ENCODE assay signal across 12 cellular contexts in genomic region chr11:47607380-47607779, GRCh38. TPM values are rescaled to one million over a fixed set of nuclear protein-coding genes. Genes with fewer than 3 reads are reported as not detected.
DNase-seq lines count a peak whose midpoint lies in the region; ATAC-seq and TF ChIP-seq lines count a peak whose summit lies in the region.
"Had no signal": no experiment of that assay in that cellular context is flagged by ENCODE, and none has a peak within 500 bp of the region (broad histone marks: within the 10 kb centered on the region; RNA-seq: fewer than 3 reads in every experiment).

No MANE protein-coding gene starts in this region.

- H3K4me3 ChIP-seq in left lung = no peak overlapping the region
- H3K4me3 ChIP-seq in uterus = no peak overlapping the region
- H3K4me3 ChIP-seq: esophagus squamous epithelium had no signal

- intact Hi-C loops in left lung (cut with DNase I) = no loop called here
- intact Hi-C loops in uterus (cut with DNase I; ENCODE audit: low total_unique reads) = no loop called here

- peak; percentile 54 for DNase-seq in DMS 273 (lab: John Stamatoyannopoulos, UW; ENCODE audit: unreplicated experiment)
- DNase-seq in DMS 273 treated with DMSO at 0.1 percent for 48 hours (lab: John Stamatoyannopoulos, UW) = no peak
- peak; percentile 56 for DNase-seq in cerebellum (ENCODE audit: low spot score)
- no peak for DNase-seq in left lung
- DNase-seq in uterus = peak; percentile 69 to 72
- no peak for DNase-seq in stimulated activated CD4-positive, alpha-beta T cell treated with anti-CD3 and anti-CD28 coated beads, Interleukin-1b, Interleukin-23, amount 100 ng/mL, for 48 hours
- DNase-seq in foreskin keratinocyte = no peak
- DNase-seq: activated effector memory CD4-positive, alpha-beta T cell treated with anti-CD3 and anti-CD28 coated beads, Interleukin-2, amount 50 U/mL, for 16 hours; esophagus squamous epithelium; WERI-Rb-1 had no signal

- H3K27ac ChIP-seq in left lung = no peak overlapping the region
- H3K27ac ChIP-seq in uterus = peak overlapping the region in 1 of 2 donors; percentile 22
- H3K27ac ChIP-seq in foreskin keratinocyte = no peak overlapping the region
- H3K27ac ChIP-seq: 22Rv1, esophagus squamous epithelium, WERI-Rb-1 had no signal

- H3K36me3 ChIP-seq in left lung (no peaks in the 10 kb centered on the region), uterus (no peaks in the 10 kb centered on the region)

- H3K9me3 ChIP-seq in left lung (no peaks in the 10 kb centered on the region), uterus (no peaks in the 10 kb centered on the region)
- H3K9me3 ChIP-seq: esophagus squamous epithelium had no signal

- H3K27me3 ChIP-seq in left lung = no peaks in the 10 kb centered on the region
- H3K27me3 ChIP-seq in uterus = no peaks in the 10 kb centered on the region
- H3K27me3 ChIP-seq in foreskin keratinocyte = no peaks in the 10 kb centered on the region
- H3K27me3 ChIP-seq: esophagus squamous epithelium had no signal

- peak; percentile 81 for ATAC-seq in left lung
- no peak for ATAC-seq in GM19397 (IDR thresholded peaks at IDR 0.05; ENCODE audit: unreplicated experiment)
- no peak for ATAC-seq in foreskin keratinocyte

- TF ChIP-seq CTCF in left lung (IDR thresholded peaks at IDR 0.05) (no peak), uterus (IDR thresholded peaks at IDR 0.05) (no peak), foreskin keratinocyte (conservative IDR thresholded peaks at IDR 0.05) (no peak)

- TF ChIP-seq POLR2A in uterus (IDR thresholded peaks at IDR 0.05) = no peak

- H3K4me1 ChIP-seq in left lung (no peaks in the 10 kb centered on the region), uterus (no peaks in the 10 kb centered on the region), foreskin keratinocyte (no peaks in the 10 kb centered on the region)
- H3K4me1 ChIP-seq: esophagus squamous epithelium had no signal

RNA-seq across cellular contexts. Expression of gene C1QTNF4, which starts 13.2 kb away (rescaled TPM):
- 17.7 TPM for total RNA-seq in cerebellum
- 1 to 10 TPM in 1 of 2 donors, under 1 TPM in 1; 0.21 to 1.3 TPM for total RNA-seq in left lung
- total RNA-seq in uterus = 10 to 100 TPM in 3 of 4 donors, 1 to 10 TPM in 1; 5.0 to 15.4 (median 14.8) TPM
- 0.14 and 0.31 TPM in 2 replicates for total RNA-seq in foreskin keratinocyte
- polyA plus RNA-seq in foreskin keratinocyte = 0.27 and 0.37 TPM in 2 replicates

RNA-seq across cellular contexts. Expression of gene FAM180B, which starts 20.9 kb away (rescaled TPM):
- total RNA-seq in cerebellum (not detected), left lung (not detected), uterus (under 1 TPM in 2 of 4 donors, not detected in 2; 0.21 to 0.30 TPM), foreskin keratinocyte (not detected in 2 replicates)
- not detected in 2 replicates for polyA plus RNA-seq in foreskin keratinocyte
- total RNA-seq: esophagus squamous epithelium had no signal

RNA-seq across cellular contexts. Expression of gene NDUFS3, which starts 28.5 kb away (rescaled TPM):
- total RNA-seq in cerebellum = 34.6 TPM
- 10 to 100 TPM; 76.2 to 89.0 TPM for total RNA-seq in left lung
- total RNA-seq in uterus = 10 to 100 TPM; 59.2 to 67.6 (median 62.5) TPM
- total RNA-seq in foreskin keratinocyte = 109 and 112 TPM in 2 replicates
- 147 and 149 TPM in 2 replicates for polyA plus RNA-seq in foreskin keratinocyte

RNA-seq across cellular contexts. Expression of gene KBTBD4, which starts 28.6 kb away (rescaled TPM):
- total RNA-seq in cerebellum (24.4 TPM), left lung (10 to 100 TPM; 13.3 to 13.9 TPM), uterus (10 to 100 TPM in 3 of 4 donors, 1 to 10 TPM in 1; 9.7 to 36.3 (median 18.5) TPM), foreskin keratinocyte (16.4 and 17.4 TPM in 2 replicates)
- polyA plus RNA-seq in foreskin keratinocyte = 10.4 and 11.2 TPM in 2 replicates

RNA-seq across cellular contexts. Expression of gene MTCH2, which starts 35.0 kb away (rescaled TPM):
- total RNA-seq in cerebellum (57.7 TPM), left lung (100 to 1,000 TPM in 1 of 2 donors, 10 to 100 TPM in 1; 78.4 to 116 TPM), uterus (10 to 100 TPM; 24.8 to 65.6 (median 49.5) TPM), foreskin keratinocyte (119 and 121 TPM in 2 replicates)
- 202 and 220 TPM in 2 replicates for polyA plus RNA-seq in foreskin keratinocyte

Comparison
In these comparisons a context has a peak if more than half of its experiments do, and no peak if none do; other contexts are left out.
1. DNase-seq: peak in DMS 273 (single experiment), cerebellum (single experiment) and uterus (2 of 2); none in DMS 273 treated with DMSO at 0.1 percent for 48 hours (single experiment), left lung (0 of 2), stimulated activated CD4-positive, alpha-beta T cell treated with anti-CD3 and anti-CD28 coated beads, Interleukin-1b, Interleukin-23, amount 100 ng/mL, for 48 hours (single experiment) and foreskin keratinocyte (0 of 2).